28 cellular contexts compared by ENCODE assay signal in the genomic region with DNA sequence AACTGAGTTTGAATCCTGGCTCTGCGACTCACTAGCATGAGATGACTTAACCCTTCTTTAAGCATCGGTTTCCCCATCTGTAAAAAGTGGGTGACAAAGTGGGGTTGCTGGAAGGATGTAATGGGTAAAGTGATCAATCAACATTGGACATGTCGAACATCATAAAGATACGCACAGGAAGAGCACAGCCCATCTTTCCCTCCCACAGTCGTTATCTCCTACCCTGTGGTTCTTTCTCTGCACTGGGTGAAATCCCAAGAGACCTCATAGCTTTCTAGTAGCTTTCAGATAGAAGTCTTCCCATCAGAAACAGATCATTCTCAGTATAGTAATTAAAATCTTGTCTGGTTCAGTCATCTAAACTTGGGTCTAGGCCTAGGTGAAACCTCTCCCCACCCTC.
"Had no signal": no experiment of that assay in that cellular context is flagged by ENCODE, and none has a peak within 500 bp of the region (broad histone marks: within the 10 kb centered on the region; RNA-seq: fewer than 3 reads in every experiment).

No MANE protein-coding gene starts in this region.

- H3K27me3 ChIP-seq: gastrocnemius medialis, heart left ventricle, neural progenitor cell, right atrium auricular region, tibial nerve, upper lobe of right lung, uterus had no signal

- H3K9me3 Mint-ChIP-seq: naive thymus-derived CD4-positive, alpha-beta T cell; nephron; neural progenitor cell; stimulated activated effector memory CD8-positive, alpha-beta T cell treated with anti-CD3 and anti-CD28 coated beads, Interleukin-12 subunit alpha, Interleukin-12 subunit beta, amount 100 ng/mL, for 72 hours had no signal

- H3K27ac Mint-ChIP-seq: naive thymus-derived CD4-positive, alpha-beta T cell; neural progenitor cell; stimulated activated effector memory CD8-positive, alpha-beta T cell treated with anti-CD3 and anti-CD28 coated beads, Interleukin-12 subunit alpha, Interleukin-12 subunit beta, amount 100 ng/mL, for 72 hours had no signal

- H3K4me1 ChIP-seq: prostate gland, uterus had no signal

- H3K27me3 Mint-ChIP-seq: dendritic cell treated with granulocyte-macrophage colony-stimulating factor and Interleukin-4, amounts not matched to agents 40 ng/mL and 50 ng/mL, for 4 days had no signal

- ATAC-seq: esophagus mucosa; gastrocnemius medialis; naive thymus-derived CD4-positive, alpha-beta T cell; sciatic nerve; stimulated activated effector memory CD8-positive, alpha-beta T cell treated with anti-CD3 and anti-CD28 coated beads, Interleukin-12 subunit alpha, Interleukin-12 subunit beta, amount 100 ng/mL, for 72 hours; upper lobe of right lung had no signal

- H2AFZ ChIP-seq: neural progenitor cell had no signal

- H3K27ac ChIP-seq: epithelial cell of prostate, neural progenitor cell, prostate gland, thoracic aorta, tibial nerve, upper lobe of right lung had no signal

- FAIRE-seq: colon, keratinocyte had no signal

- H3K4me3 ChIP-seq: gastrocnemius medialis, heart left ventricle, lung, neural progenitor cell, prostate gland, right atrium auricular region, thoracic aorta, tibial nerve, upper lobe of right lung, uterus had no signal

- H3K4me2 ChIP-seq: neural progenitor cell had no signal

- H3K4me3 Mint-ChIP-seq: dendritic cell treated with granulocyte-macrophage colony-stimulating factor and Interleukin-4, amounts not matched to agents 40 ng/mL and 50 ng/mL, for 4 days; endodermal cell; naive thymus-derived CD4-positive, alpha-beta T cell; nephron; neural progenitor cell; stimulated activated effector memory CD8-positive, alpha-beta T cell treated with anti-CD3 and anti-CD28 coated beads, Interleukin-12 subunit alpha, Interleukin-12 subunit beta, amount 100 ng/mL, for 72 hours had no signal

- H3K36me3 Mint-ChIP-seq: naive thymus-derived CD4-positive, alpha-beta T cell; stimulated activated effector memory CD8-positive, alpha-beta T cell treated with anti-CD3 and anti-CD28 coated beads, Interleukin-12 subunit alpha, Interleukin-12 subunit beta, amount 100 ng/mL, for 72 hours had no signal

- DNase-seq: cerebellar nuclear complex; effector CD8-positive, alpha-beta T cell; foreskin fibroblast; gastrocnemius medialis; heart left ventricle; hippocampal formation; midbrain; naive thymus-derived CD4-positive, alpha-beta T cell; stimulated activated CD4-positive, alpha-beta T cell treated with anti-CD3 and anti-CD28 coated beads, Interleukin-2, amount 100 ng/mL, for 24 hours; stimulated activated CD4-positive, alpha-beta T cell treated with anti-CD3 and anti-CD28 coated beads, Interleukin-4, amount 100 ng/mL, for 24 hours; stimulated activated naive CD4-positive, alpha-beta T cell treated with Interleukin-2 at 50 U/mL for 16 hours; upper lobe of right lung; uterus had no signal

- H3K4me1 Mint-ChIP-seq: stimulated activated effector memory CD8-positive, alpha-beta T cell treated with anti-CD3 and anti-CD28 coated beads, Interleukin-12 subunit alpha, Interleukin-12 subunit beta, amount 100 ng/mL, for 72 hours had no signal

- H3K9ac ChIP-seq: neural progenitor cell had no signal

- H3K36me3 ChIP-seq: gastrocnemius medialis, heart left ventricle, neural progenitor cell, prostate gland, right atrium auricular region, thoracic aorta, tibial nerve, upper lobe of right lung, uterus had no signal

- H3K9me3 ChIP-seq: gastrocnemius medialis, heart left ventricle, prostate gland, right atrium auricular region, thoracic aorta, tibial nerve, upper lobe of right lung, uterus had no signal
